ENCODE assay signal across 13 cellular contexts in the genomic region with DNA sequence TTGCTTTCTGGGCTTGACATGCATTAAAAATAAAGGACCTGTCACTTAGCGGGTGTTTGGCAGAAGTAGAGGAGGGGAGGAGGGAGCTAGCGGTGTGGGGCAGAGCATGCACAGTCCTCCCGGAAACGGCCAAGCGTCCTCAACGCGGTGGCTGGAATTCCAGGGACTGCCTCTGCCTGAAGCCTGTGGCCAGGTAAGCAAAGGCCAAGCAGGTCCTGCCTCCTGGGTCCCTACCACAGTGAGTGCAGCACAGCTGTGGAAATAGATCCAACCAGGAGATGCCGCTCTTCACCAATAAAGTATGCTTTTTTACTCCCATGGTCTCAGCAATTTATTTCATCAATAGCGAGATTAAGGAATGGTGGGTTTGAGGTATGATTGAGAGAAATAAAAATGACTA.
DNase-seq lines count a peak whose midpoint lies in the region; ATAC-seq and TF ChIP-seq lines count a peak whose summit lies in the region.
"Had no signal": no experiment of that assay in that cellular context is flagged by ENCODE, and none has a peak within 500 bp of the region (broad histone marks: within the 10 kb centered on the region; RNA-seq: fewer than 3 reads in every experiment).

No MANE protein-coding gene starts in this region.

- H3K4me3 Mint-ChIP-seq in endothelial cell (ENCODE audit: unreplicated experiment) (no peak overlapping the region), progenitor cell of endocrine pancreas (ENCODE audit: low read depth) (no peak overlapping the region)
- H3K4me3 Mint-ChIP-seq: CD4-positive, alpha-beta T cell had no signal

- H3K27ac Mint-ChIP-seq in endothelial cell (ENCODE audit: unreplicated experiment) (no peak overlapping the region), progenitor cell of endocrine pancreas (no peak overlapping the region)
- H3K27ac Mint-ChIP-seq: CD4-positive, alpha-beta T cell had no signal

- in situ Hi-C loops in G401 (cut with HindIII; ENCODE audit: low sequenced_read_pairs), result no loop called here

- H3K27me3 Mint-ChIP-seq in endothelial cell (ENCODE audit: unreplicated experiment) (peaks cover 5% of the 10 kb centered on the region), progenitor cell of endocrine pancreas (peaks cover 48% of the 10 kb centered on the region)

- no peak for ATAC-seq in HG02610 (IDR thresholded peaks at IDR 0.05; ENCODE audit: unreplicated experiment)

- DNase-seq in DMS53 (lab: John Stamatoyannopoulos, UW) (peak; percentile 32), DMS53 treated with DMSO at 0.1 percent for 48 hours (lab: John Stamatoyannopoulos, UW; ENCODE audit: unreplicated experiment) (no peak), NAMALWA (ENCODE audit: low spot score) (peak; percentile 34), endothelial cell (ENCODE audit: low spot score) (peak; percentile 22), progenitor cell of endocrine pancreas (ENCODE audit: low spot score, unreplicated experiment) (no peak), G401 (ENCODE audit: low spot score) (no peak), NCI-H526 treated with DMSO at 0.1 percent for 48 hours (lab: John Stamatoyannopoulos, UW) (no peak)
- DNase-seq: caudate nucleus, NCI-H1105 treated with DMSO at 0.1 percent for 48 hours, PC-9, WERI-Rb-1 had no signal

- TF ChIP-seq CTCF in endothelial cell (IDR thresholded peaks at IDR 0.05; ENCODE audit: unreplicated experiment) (no peak), progenitor cell of endocrine pancreas (IDR thresholded peaks at IDR 0.05; ENCODE audit: unreplicated experiment) (peak; percentile 57)

- H3K4me1 Mint-ChIP-seq in endothelial cell (ENCODE audit: unreplicated experiment) (peaks cover 49% of the 10 kb centered on the region), progenitor cell of endocrine pancreas (ENCODE audit: low read depth) (peaks cover 6% of the 10 kb centered on the region)

- H3K9me3 Mint-ChIP-seq in endothelial cell (ENCODE audit: unreplicated experiment), result no peaks in the 10 kb centered on the region
- H3K9me3 Mint-ChIP-seq in progenitor cell of endocrine pancreas (ENCODE audit: low read depth), result no peaks in the 10 kb centered on the region
- H3K9me3 Mint-ChIP-seq: CD4-positive, alpha-beta T cell had no signal

- peaks cover 4% of the 10 kb centered on the region for H3K36me3 Mint-ChIP-seq in endothelial cell (ENCODE audit: low read depth, unreplicated experiment)
- no peaks in the 10 kb centered on the region for H3K36me3 Mint-ChIP-seq in progenitor cell of endocrine pancreas (ENCODE audit: insufficient read depth)

Comparison
In these comparisons a context has a peak if more than half of its experiments do, and no peak if none do; other contexts are left out.
1. DNase-seq: peak in DMS53 (single experiment), NAMALWA (single experiment) and endothelial cell (single experiment); none in DMS53 treated with DMSO at 0.1 percent for 48 hours (single experiment), progenitor cell of endocrine pancreas (single experiment), G401 (single experiment) and NCI-H526 treated with DMSO at 0.1 percent for 48 hours (single experiment).